ENCODE assay signal across 9 cellular contexts in genomic region chr3:143158549-143158988, GRCh38. TPM values are rescaled to one million over a fixed set of nuclear protein-coding genes. Genes with fewer than 3 reads are reported as not detected.
DNase-seq lines count a peak whose midpoint lies in the region; ATAC-seq and TF ChIP-seq lines count a peak whose summit lies in the region.
"Had no signal": no experiment of that assay in that cellular context is flagged by ENCODE, and none has a peak within 500 bp of the region (broad histone marks: within the 10 kb centered on the region; RNA-seq: fewer than 3 reads in every experiment).

No MANE protein-coding gene starts in this region.

- H3K27me3 ChIP-seq in esophagus muscularis mucosa = no peaks in the 10 kb centered on the region

- no peaks in the 10 kb centered on the region for H3K9me3 Mint-ChIP-seq in activated CD8-positive, alpha-beta memory T cell treated with anti-CD3 and anti-CD28 coated beads, Interleukin-2, amount 10 ng/mL, durations not matched to agents 7 days and 5 days (ENCODE audit: low read depth)
- no peaks in the 10 kb centered on the region for H3K9me3 Mint-ChIP-seq in stimulated activated effector memory CD8-positive, alpha-beta T cell treated with anti-CD3 and anti-CD28 coated beads, Interleukin-12 subunit alpha, Interleukin-12 subunit beta, amount 100 ng/mL, for 72 hours
- H3K9me3 Mint-ChIP-seq in type B pancreatic cell = no peaks in the 10 kb centered on the region

- peaks cover 27% of the 10 kb centered on the region for H3K4me1 Mint-ChIP-seq in activated CD8-positive, alpha-beta memory T cell treated with anti-CD3 and anti-CD28 coated beads, Interleukin-2, amount 10 ng/mL, durations not matched to agents 7 days and 5 days
- H3K4me1 Mint-ChIP-seq in stimulated activated effector memory CD8-positive, alpha-beta T cell treated with anti-CD3 and anti-CD28 coated beads, Interleukin-12 subunit alpha, Interleukin-12 subunit beta, amount 100 ng/mL, for 72 hours = peaks cover 17% of the 10 kb centered on the region
- H3K4me1 Mint-ChIP-seq in type B pancreatic cell (ENCODE audit: unreplicated experiment) = peaks cover 7% of the 10 kb centered on the region

- TF ChIP-seq CTCF in esophagus muscularis mucosa (IDR thresholded peaks at IDR 0.05) (no peak), type B pancreatic cell (conservative IDR thresholded peaks at IDR 0.05) (no peak)

- TF ChIP-seq POLR2A in esophagus muscularis mucosa (IDR thresholded peaks at IDR 0.05; ENCODE audit: low read depth) = no peak

- no peaks in the 10 kb centered on the region for H3K9me3 ChIP-seq in esophagus muscularis mucosa

- peaks cover 2% of the 10 kb centered on the region for H3K27me3 Mint-ChIP-seq in activated CD8-positive, alpha-beta memory T cell treated with anti-CD3 and anti-CD28 coated beads, Interleukin-2, amount 10 ng/mL, durations not matched to agents 7 days and 5 days
- H3K27me3 Mint-ChIP-seq in type B pancreatic cell = peaks cover 7% of the 10 kb centered on the region

- H3K4me3 ChIP-seq in esophagus muscularis mucosa = no peak overlapping the region

- 26% methylated on average over 2 of the region's 2 CpGs for WGBS in esophagus muscularis mucosa

- H3K4me3 Mint-ChIP-seq in activated CD8-positive, alpha-beta memory T cell treated with anti-CD3 and anti-CD28 coated beads, Interleukin-2, amount 10 ng/mL, durations not matched to agents 7 days and 5 days = no peak overlapping the region
- H3K4me3 Mint-ChIP-seq in stimulated activated effector memory CD8-positive, alpha-beta T cell treated with anti-CD3 and anti-CD28 coated beads, Interleukin-12 subunit alpha, Interleukin-12 subunit beta, amount 100 ng/mL, for 72 hours = no peak overlapping the region
- H3K4me3 Mint-ChIP-seq in type B pancreatic cell = no peak overlapping the region

- no peaks in the 10 kb centered on the region for H3K4me1 ChIP-seq in esophagus muscularis mucosa

- TF ChIP-seq EP300 in esophagus muscularis mucosa (IDR thresholded peaks at IDR 0.05) = no peak

- no peak overlapping the region for H3K27ac ChIP-seq in esophagus muscularis mucosa (replicated peaks in 1 of 4)
- H3K27ac ChIP-seq: WERI-Rb-1 had no signal

- no peaks in the 10 kb centered on the region for H3K36me3 Mint-ChIP-seq in activated CD8-positive, alpha-beta memory T cell treated with anti-CD3 and anti-CD28 coated beads, Interleukin-2, amount 10 ng/mL, durations not matched to agents 7 days and 5 days
- H3K36me3 Mint-ChIP-seq in stimulated activated effector memory CD8-positive, alpha-beta T cell treated with anti-CD3 and anti-CD28 coated beads, Interleukin-12 subunit alpha, Interleukin-12 subunit beta, amount 100 ng/mL, for 72 hours = no peaks in the 10 kb centered on the region
- H3K36me3 Mint-ChIP-seq in type B pancreatic cell = no peaks in the 10 kb centered on the region

- H3K27ac Mint-ChIP-seq in activated CD8-positive, alpha-beta memory T cell treated with anti-CD3 and anti-CD28 coated beads, Interleukin-2, amount 10 ng/mL, durations not matched to agents 7 days and 5 days = no peak overlapping the region
- H3K27ac Mint-ChIP-seq in stimulated activated effector memory CD8-positive, alpha-beta T cell treated with anti-CD3 and anti-CD28 coated beads, Interleukin-12 subunit alpha, Interleukin-12 subunit beta, amount 100 ng/mL, for 72 hours = no peak overlapping the region
- H3K27ac Mint-ChIP-seq in type B pancreatic cell = no peak overlapping the region

- peak; percentile 46 for DNase-seq in activated CD8-positive, alpha-beta memory T cell treated with anti-CD3 and anti-CD28 coated beads, Interleukin-2, amount 10 ng/mL, durations not matched to agents 7 days and 5 days
- DNase-seq in activated CD8-positive, alpha-beta memory T cell treated with anti-CD3 and anti-CD28 coated beads, Interleukin-2, amount 50 U/mL, for 48 hours = no peak
- DNase-seq in RPMI7951 (ENCODE audit: low read depth) (peak; percentile 97), islet precursor cell (no peak), esophagus muscularis mucosa (ENCODE audit: extremely low spot score) (no peak), type B pancreatic cell (ENCODE audit: extremely low spot score, unreplicated experiment) (no peak)
- no peak for DNase-seq in stimulated activated effector memory CD8-positive, alpha-beta T cell treated with anti-CD3 and anti-CD28 coated beads, Interleukin-12 subunit alpha, Interleukin-12 subunit beta, amount 100 ng/mL, for 72 hours (ENCODE audit: low spot score in 2 of 2)
- DNase-seq: WERI-Rb-1 had no signal

- intact Hi-C loops in esophagus muscularis mucosa (cut with DNase I) = no loop called here

- ATAC-seq in activated CD8-positive, alpha-beta memory T cell treated with anti-CD3 and anti-CD28 coated beads, Interleukin-2, amount 10 ng/mL, durations not matched to agents 7 days and 5 days = peak; percentile 52
- peak; percentile 90 for ATAC-seq in HG02610 (IDR thresholded peaks at IDR 0.05; ENCODE audit: unreplicated experiment)
- peak; percentile 69 for ATAC-seq in stimulated activated effector memory CD8-positive, alpha-beta T cell treated with anti-CD3 and anti-CD28 coated beads, Interleukin-12 subunit alpha, Interleukin-12 subunit beta, amount 100 ng/mL, for 72 hours

- CTCF ChIA-PET in activated CD8-positive, alpha-beta memory T cell treated with anti-CD3 and anti-CD28 coated beads, Interleukin-2, amount 10 ng/mL, durations not matched to agents 7 days and 5 days (lab: Charles Lee) = interaction anchor here (0.6 to 2.7 kb wide), 4 partner anchors 9 to 275 kb away, joined by 3 to 8 read pairs (median 3); no protein-coding TSS in a partner anchor

- H3K36me3 ChIP-seq in esophagus muscularis mucosa = no peaks in the 10 kb centered on the region
- H3K36me3 ChIP-seq: WERI-Rb-1 had no signal

RNA-seq across cellular contexts. Expression of gene CHST2, which starts 39.0 kb away (rescaled TPM):
- total RNA-seq in activated CD8-positive, alpha-beta memory T cell treated with anti-CD3 and anti-CD28 coated beads, Interleukin-2, amount 10 ng/mL, durations not matched to agents 7 days and 5 days = 10 to 100 TPM in 1 of 2 experiments, 1 to 10 TPM in 1; 2.9 to 16.3 TPM
- 15.7 and 20.7 TPM in 2 replicates for total RNA-seq in RPMI7951 (2014; rRNA removed; shearing (Covaris generic))
- total RNA-seq in esophagus muscularis mucosa = 10 to 100 TPM in 2 of 4 donors, 1 to 10 TPM in 2; 3.3 to 10.8 (median 10.2) TPM
- total RNA-seq in type B pancreatic cell (ENCODE audit: low replicate concordance) = 1.8 and 17.5 TPM in 2 replicates

Comparison
In these comparisons a context has a peak if more than half of its experiments do, and no peak if none do; other contexts are left out.
1. DNase-seq: peak in activated CD8-positive, alpha-beta memory T cell treated with anti-CD3 and anti-CD28 coated beads, Interleukin-2, amount 10 ng/mL, durations not matched to agents 7 days and 5 days (single experiment) and RPMI7951 (single experiment); none in activated CD8-positive, alpha-beta memory T cell treated with anti-CD3 and anti-CD28 coated beads, Interleukin-2, amount 50 U/mL, for 48 hours (single experiment), stimulated activated effector memory CD8-positive, alpha-beta T cell treated with anti-CD3 and anti-CD28 coated beads, Interleukin-12 subunit alpha, Interleukin-12 subunit beta, amount 100 ng/mL, for 72 hours (0 of 2), islet precursor cell (single experiment), esophagus muscularis mucosa (single experiment) and type B pancreatic cell (single experiment).
2. Peak in every context shown above with its lines, with median percentiles within 50 percentile points of each other: ATAC-seq.